ENCODE assay signal across 22 cellular contexts in the genomic region with DNA sequence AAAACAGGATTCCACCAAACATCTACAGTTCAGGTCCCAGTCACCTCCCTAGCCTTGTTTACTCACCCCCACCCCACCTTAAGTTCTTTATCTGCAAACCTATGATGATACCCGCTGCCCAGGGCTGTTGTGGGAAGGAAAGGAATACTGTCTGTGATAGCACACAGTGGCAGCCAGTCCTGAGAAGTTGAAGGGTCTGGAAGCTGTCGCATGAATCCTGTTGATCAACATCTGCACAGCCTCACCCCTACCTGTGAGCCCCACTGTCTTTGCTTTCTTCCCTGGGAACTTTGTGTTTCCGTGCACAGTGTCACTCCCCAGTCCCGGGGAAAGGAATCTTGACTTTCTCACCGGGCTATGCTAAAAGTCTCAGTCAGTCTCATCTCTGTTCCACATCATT.
DNase-seq lines count a peak whose midpoint lies in the region; ATAC-seq and TF ChIP-seq lines count a peak whose summit lies in the region.
"Had no signal": no experiment of that assay in that cellular context is flagged by ENCODE, and none has a peak within 500 bp of the region (broad histone marks: within the 10 kb centered on the region; RNA-seq: fewer than 3 reads in every experiment).

No MANE protein-coding gene starts in this region.

- no peak for TF ChIP-seq POLR2A in tibial nerve (IDR thresholded peaks at IDR 0.05)

- H2BK15ac ChIP-seq in mesendoderm (replicated peaks; ENCODE audit: low read depth) = no peak overlapping the region

- no peak overlapping the region for H2BK120ac ChIP-seq in mesendoderm (ENCODE audit: low read depth, low read length)

- no peaks in the 10 kb centered on the region for H3K9me3 Mint-ChIP-seq in chondrocyte (ENCODE audit: low read depth)
- no peaks in the 10 kb centered on the region for H3K9me3 Mint-ChIP-seq in activated CD4-positive, alpha-beta memory T cell treated with anti-CD3 and anti-CD28 coated beads, Interleukin-2, amount 10 ng/mL, durations not matched to agents 7 days and 5 days
- H3K9me3 Mint-ChIP-seq: activated naive CD4-positive, alpha-beta T cell treated with anti-CD3 and anti-CD28 coated beads, Interleukin-2, amount 10 ng/mL, durations not matched to agents 7 days and 5 days; central memory CD8-positive, alpha-beta T cell; neural crest cell; stimulated activated effector memory CD8-positive, alpha-beta T cell treated with anti-CD3 and anti-CD28 coated beads, Interleukin-12 subunit alpha, Interleukin-12 subunit beta, amount 100 ng/mL, for 72 hours had no signal

- H3K4me1 Mint-ChIP-seq in chondrocyte (ENCODE audit: low read depth) = peaks cover 35% of the 10 kb centered on the region
- no peaks in the 10 kb centered on the region for H3K4me1 Mint-ChIP-seq in activated CD4-positive, alpha-beta memory T cell treated with anti-CD3 and anti-CD28 coated beads, Interleukin-2, amount 10 ng/mL, durations not matched to agents 7 days and 5 days
- H3K4me1 Mint-ChIP-seq: activated CD4-positive, alpha-beta T cell treated with anti-CD3 and anti-CD28 coated beads for 36 hours; activated naive CD4-positive, alpha-beta T cell treated with anti-CD3 and anti-CD28 coated beads, Interleukin-2, amount 10 ng/mL, durations not matched to agents 7 days and 5 days; central memory CD8-positive, alpha-beta T cell; stimulated activated effector memory CD8-positive, alpha-beta T cell treated with anti-CD3 and anti-CD28 coated beads, Interleukin-12 subunit alpha, Interleukin-12 subunit beta, amount 100 ng/mL, for 72 hours; T-helper 17 cell had no signal

- TF ChIP-seq CTCF in SK-N-SH (IDR thresholded peaks at IDR 0.05) (no peak), chondrocyte (IDR thresholded peaks at IDR 0.05) (no peak), tibial nerve (IDR thresholded peaks at IDR 0.05) (no peak)

- H3K23ac ChIP-seq in mesendoderm (ENCODE audit: low read length) = no peak overlapping the region

- no peak overlapping the region for H4K5ac ChIP-seq in mesendoderm (ENCODE audit: low read length)

- TF ChIP-seq RAD21 in SK-N-SH (IDR thresholded peaks at IDR 0.05; ENCODE audit: low read length) = no peak

- H3K36me3 ChIP-seq in SK-N-SH (replicated peaks in 1 of 2; ENCODE audit: control insufficient read depth in 1 of 2, insufficient read depth in 2 of 2, low read length in 1 of 2) (peaks cover 0 to 5% of the 10 kb centered on the region in 2 experiments), mesendoderm (ENCODE audit: control insufficient read depth, insufficient read depth, low read length) (no peaks in the 10 kb centered on the region), tibial nerve (no peaks in the 10 kb centered on the region)

- no peak for DNase-seq in SK-N-SH
- no peak for DNase-seq in chondrocyte (ENCODE audit: low spot score)
- peak; percentile 21 for DNase-seq in mesendoderm
- DNase-seq in tibial nerve (ENCODE audit: low spot score in 2 of 2) = no peak
- DNase-seq in OCI-M1 (lab: John Stamatoyannopoulos, UW) = no peak
- DNase-seq in activated CD4-positive, alpha-beta memory T cell treated with anti-CD3 and anti-CD28 coated beads, Interleukin-2, amount 10 ng/mL, durations not matched to agents 7 days and 5 days = no peak
- DNase-seq: activated CD4-positive, alpha-beta T cell treated with anti-CD3 and anti-CD28 coated beads for 36 hours; activated naive CD4-positive, alpha-beta T cell treated with anti-CD3 and anti-CD28 coated beads, Interleukin-2, amount 10 ng/mL, durations not matched to agents 7 days and 5 days; activated T-cell treated with anti-CD3 and anti-CD28 coated beads, Interleukin-2, amount 50 U/mL, for 48 hours; glutamatergic neuron; HCEC 1CT; Karpas-422; NCI-H146; NCI-H524 treated with DMSO at 0.1 percent for 48 hours; NK-92 treated with Interleukin-12 subunit alpha and Interleukin-12 subunit beta, amount 100 ng/mL, for 24 hours; small intestine; T-helper 17 cell had no signal

- H3K27me3 ChIP-seq in SK-N-SH (ENCODE audit: insufficient read depth) (no peaks in the 10 kb centered on the region), mesendoderm (ENCODE audit: insufficient read depth, low read length, poor library complexity) (no peaks in the 10 kb centered on the region), tibial nerve (no peaks in the 10 kb centered on the region)

- no peak overlapping the region for H3K18ac ChIP-seq in mesendoderm (ENCODE audit: low read length)

- no peaks in the 10 kb centered on the region for H3K27me3 Mint-ChIP-seq in chondrocyte (ENCODE audit: low read depth)
- H3K27me3 Mint-ChIP-seq in activated CD4-positive, alpha-beta memory T cell treated with anti-CD3 and anti-CD28 coated beads, Interleukin-2, amount 10 ng/mL, durations not matched to agents 7 days and 5 days = no peaks in the 10 kb centered on the region
- H3K27me3 Mint-ChIP-seq: activated CD4-positive, alpha-beta T cell treated with anti-CD3 and anti-CD28 coated beads for 36 hours; activated naive CD4-positive, alpha-beta T cell treated with anti-CD3 and anti-CD28 coated beads, Interleukin-2, amount 10 ng/mL, durations not matched to agents 7 days and 5 days; central memory CD8-positive, alpha-beta T cell; T-helper 17 cell had no signal

- H3K4ac ChIP-seq in mesendoderm (ENCODE audit: low read depth, low read length) = no peak overlapping the region

- H2AFZ ChIP-seq in SK-N-SH (ENCODE audit: low read depth) = no peak overlapping the region

- peak overlapping the region; percentile 80 for H3K27ac Mint-ChIP-seq in chondrocyte (ENCODE audit: unreplicated experiment)
- no peak overlapping the region for H3K27ac Mint-ChIP-seq in activated CD4-positive, alpha-beta memory T cell treated with anti-CD3 and anti-CD28 coated beads, Interleukin-2, amount 10 ng/mL, durations not matched to agents 7 days and 5 days
- H3K27ac Mint-ChIP-seq: activated CD4-positive, alpha-beta T cell treated with anti-CD3 and anti-CD28 coated beads for 36 hours; activated naive CD4-positive, alpha-beta T cell treated with anti-CD3 and anti-CD28 coated beads, Interleukin-2, amount 10 ng/mL, durations not matched to agents 7 days and 5 days; stimulated activated effector memory CD8-positive, alpha-beta T cell treated with anti-CD3 and anti-CD28 coated beads, Interleukin-12 subunit alpha, Interleukin-12 subunit beta, amount 100 ng/mL, for 72 hours; T-helper 17 cell had no signal

- CTCF ChIA-PET in SK-N-SH (lab: Yijun Ruan, JAX) = interaction anchor here (0.6 kb wide), 1 partner anchor 9 kb away, joined by 3 read pairs; no protein-coding TSS in a partner anchor
- CTCF ChIA-PET in activated CD4-positive, alpha-beta memory T cell treated with anti-CD3 and anti-CD28 coated beads, Interleukin-2, amount 10 ng/mL, durations not matched to agents 7 days and 5 days (lab: Charles Lee) = no interaction called here

- H2AK5ac ChIP-seq in mesendoderm (ENCODE audit: low read length) = no peak overlapping the region

- H3K36me3 Mint-ChIP-seq in chondrocyte (ENCODE audit: low read depth) = no peaks in the 10 kb centered on the region
- peaks cover 5% of the 10 kb centered on the region for H3K36me3 Mint-ChIP-seq in activated CD4-positive, alpha-beta memory T cell treated with anti-CD3 and anti-CD28 coated beads, Interleukin-2, amount 10 ng/mL, durations not matched to agents 7 days and 5 days (ENCODE audit: low read depth)
- H3K36me3 Mint-ChIP-seq: activated naive CD4-positive, alpha-beta T cell treated with anti-CD3 and anti-CD28 coated beads, Interleukin-2, amount 10 ng/mL, durations not matched to agents 7 days and 5 days had no signal

- no peaks in the 10 kb centered on the region for H3K79me1 ChIP-seq in mesendoderm (ENCODE audit: low read length)

- no peaks in the 10 kb centered on the region for H3K79me2 ChIP-seq in SK-N-SH (ENCODE audit: insufficient read depth)
- H3K79me2 ChIP-seq in mesendoderm (ENCODE audit: control insufficient read depth, insufficient read depth, low read length) = no peaks in the 10 kb centered on the region

- no peak overlapping the region for H4K8ac ChIP-seq in mesendoderm (ENCODE audit: low read depth, low read length)

- no peak for ATAC-seq in GM18520 (IDR thresholded peaks at IDR 0.05; ENCODE audit: unreplicated experiment)
- ATAC-seq: activated CD4-positive, alpha-beta T cell treated with anti-CD3 and anti-CD28 coated beads for 36 hours; left lobe of liver; stimulated activated effector memory CD8-positive, alpha-beta T cell treated with anti-CD3 and anti-CD28 coated beads, Interleukin-12 subunit alpha, Interleukin-12 subunit beta, amount 100 ng/mL, for 72 hours; T-helper 17 cell had no signal

- H3K4me3 Mint-ChIP-seq in chondrocyte (ENCODE audit: unreplicated experiment) = no peak overlapping the region
- H3K4me3 Mint-ChIP-seq in activated CD4-positive, alpha-beta memory T cell treated with anti-CD3 and anti-CD28 coated beads, Interleukin-2, amount 10 ng/mL, durations not matched to agents 7 days and 5 days = no peak overlapping the region
- H3K4me3 Mint-ChIP-seq: activated CD4-positive, alpha-beta T cell treated with anti-CD3 and anti-CD28 coated beads for 36 hours; activated naive CD4-positive, alpha-beta T cell treated with anti-CD3 and anti-CD28 coated beads, Interleukin-2, amount 10 ng/mL, durations not matched to agents 7 days and 5 days; central memory CD8-positive, alpha-beta T cell; neural crest cell; stimulated activated effector memory CD8-positive, alpha-beta T cell treated with anti-CD3 and anti-CD28 coated beads, Interleukin-12 subunit alpha, Interleukin-12 subunit beta, amount 100 ng/mL, for 72 hours; T-helper 17 cell had no signal

- no peak overlapping the region for H2BK5ac ChIP-seq in mesendoderm (ENCODE audit: low read length)

- H3K4me3 ChIP-seq in SK-N-SH (ENCODE audit: low read depth in 2 of 2, low read length in 1 of 2) (no peak overlapping the region), mesendoderm (ENCODE audit: low read length) (no peak overlapping the region), tibial nerve (no peak overlapping the region)

- H3K27ac ChIP-seq in SK-N-SH (ENCODE audit: low read depth in 2 of 2, low read length in 1 of 2) = peak overlapping the region in 1 of 2 experiments; percentile 59; a peak in 2 of 4 replicates
- H3K27ac ChIP-seq in mesendoderm (ENCODE audit: low read depth, low read length) = no peak overlapping the region
- peak overlapping the region; percentile 13 to 64 (median 30) for H3K27ac ChIP-seq in tibial nerve

- H3F3A ChIP-seq in SK-N-SH (replicated peaks; ENCODE audit: insufficient read depth) = peaks cover 6% of the 10 kb centered on the region

- peak overlapping the region; percentile 13; the same call in 1 of the 2 replicates for H3K4me2 ChIP-seq in SK-N-SH
- no peak overlapping the region for H3K4me2 ChIP-seq in mesendoderm (ENCODE audit: low read length)

- H3K9me3 ChIP-seq in SK-N-SH = no peaks in the 10 kb centered on the region
- no peaks in the 10 kb centered on the region for H3K9me3 ChIP-seq in tibial nerve

- peaks cover 18 to 20% of the 10 kb centered on the region in 2 experiments; a peak in 3 of 4 replicates for H3K4me1 ChIP-seq in SK-N-SH (ENCODE audit: control insufficient read depth in 1 of 2, insufficient read depth in 2 of 2, low read depth in 1 of 2, low read length in 1 of 2)
- H3K4me1 ChIP-seq in mesendoderm (ENCODE audit: control insufficient read depth, low read depth, low read length) = no peaks in the 10 kb centered on the region
- H3K4me1 ChIP-seq in tibial nerve = peaks cover 0 to 31% (median 10%) of the 10 kb centered on the region in 4 donors

- no peaks in the 10 kb centered on the region for H4K20me1 ChIP-seq in SK-N-SH (ENCODE audit: insufficient read depth)

- no peak for TF ChIP-seq EP300 in SK-N-SH (IDR thresholded peaks at IDR 0.05; ENCODE audit: borderline replicate concordance in 1 of 2, low read depth in 1 of 2, low read length in 1 of 2)
- TF ChIP-seq EP300 in tibial nerve (IDR thresholded peaks at IDR 0.05) = no peak

- POLR2A ChIA-PET in SK-N-SH (lab: Yijun Ruan, JAX) = no interaction called here
- POLR2A ChIA-PET in activated CD4-positive, alpha-beta memory T cell treated with anti-CD3 and anti-CD28 coated beads, Interleukin-2, amount 10 ng/mL, durations not matched to agents 7 days and 5 days (lab: Charles Lee) = no interaction called here

- H3K56ac ChIP-seq in mesendoderm (ENCODE audit: low read length) = no peak overlapping the region

- 98% methylated on average over 5 of the region's 5 CpGs for WGBS in SK-N-SH (ENCODE audit: low lambda C conversion rate)
- WGBS in mesendoderm (ENCODE audit: extremely low coverage, insufficient coverage, low lambda C conversion rate) = no CpG with 5 or more reads among the region's 5 CpGs
- 84 to 89% methylated on average over 5 of the region's 5 CpGs for WGBS in tibial nerve, 2 donors

- H3K9ac ChIP-seq in SK-N-SH (no peak overlapping the region), mesendoderm (ENCODE audit: low read length) (no peak overlapping the region)

- no peaks in the 10 kb centered on the region for H3K9me2 ChIP-seq in SK-N-SH
